ENCODE assay signal across 15 cellular contexts in the genomic region with DNA sequence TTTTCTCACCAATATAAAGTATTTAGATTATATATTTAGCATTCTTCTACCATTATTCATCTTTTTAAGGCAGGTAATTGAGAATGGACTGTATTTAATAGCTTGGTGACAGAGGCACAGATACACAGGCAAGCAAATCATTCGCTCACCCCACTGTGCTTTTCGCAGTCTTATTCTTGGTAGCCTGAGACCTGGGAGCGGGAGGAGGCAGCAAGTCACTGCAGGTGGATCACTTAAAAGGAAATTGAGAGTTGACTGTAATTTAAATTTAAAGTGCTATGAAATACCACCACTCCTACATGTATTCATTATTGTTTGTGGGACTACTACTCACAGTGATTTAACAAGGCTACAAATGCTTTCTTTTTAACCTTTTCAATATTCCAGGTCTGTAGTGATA.
"Had no signal": no experiment of that assay in that cellular context is flagged by ENCODE, and none has a peak within 500 bp of the region (broad histone marks: within the 10 kb centered on the region; RNA-seq: fewer than 3 reads in every experiment).

No MANE protein-coding gene starts in this region.

- H3K27ac Mint-ChIP-seq: activated T-helper 2 cell treated with anti-CD3 and anti-CD28 coated beads, Interferon-gamma antibody, Interleukin-2, Interleukin-4, amounts not matched to agents 10 μg/mL and 5 μg/mL and 100 μg/mL, durations not matched to agents 14 hours and 24 hours and 36 hours; mesothelial cell of epicardium; progenitor cell of endocrine pancreas had no signal

- H3K4me3 Mint-ChIP-seq: activated CD4-positive, alpha-beta T cell treated with anti-CD3 and anti-CD28 coated beads, Interleukin-2, amount 10 ng/mL, durations not matched to agents 24 days and 14 days; mesothelial cell of epicardium; neural crest cell had no signal

- ATAC-seq: stimulated activated naive CD8-positive, alpha-beta T cell treated with anti-CD3 and anti-CD28 coated beads, Interleukin-15, Interleukin-2, amounts not matched to agents 100 U/mL and 50 U/mL, for 24 hours had no signal

- H3K9me3 ChIP-seq: tibial artery had no signal

- DNase-seq: activated CD4-positive, alpha-beta T cell treated with anti-CD3 and anti-CD28 coated beads, Interleukin-2, amount 10 ng/mL, durations not matched to agents 24 days and 14 days; activated CD4-positive, CD25-positive, alpha-beta regulatory T cell; activated naive CD4-positive, alpha-beta T cell treated with anti-CD3 and anti-CD28 coated beads, Interleukin-2, amount 50 U/mL, for 16 hours; dermis blood vessel endothelial cell; effector memory CD4-positive, alpha-beta T cell; islet precursor cell; stimulated activated CD4-positive, alpha-beta T cell treated with anti-CD3 and anti-CD28 coated beads, Interleukin-2, amount 100 ng/mL, for 24 hours; stimulated activated naive CD8-positive, alpha-beta T cell treated with anti-CD3 and anti-CD28 coated beads, Interleukin-15, Interleukin-2, amounts not matched to agents 100 U/mL and 50 U/mL, for 24 hours; substantia nigra; T-helper 9 cell; tibial artery had no signal

- H3K27me3 Mint-ChIP-seq: activated CD4-positive, alpha-beta T cell treated with anti-CD3 and anti-CD28 coated beads, Interleukin-2, amount 10 ng/mL, durations not matched to agents 24 days and 14 days; progenitor cell of endocrine pancreas had no signal

- H3K27me3 ChIP-seq: tibial artery had no signal

- H3K4me3 ChIP-seq: tibial artery had no signal

- H3K27ac ChIP-seq: tibial artery had no signal

- H3K4me1 Mint-ChIP-seq: neural crest cell had no signal
